In the genomic region with DNA sequence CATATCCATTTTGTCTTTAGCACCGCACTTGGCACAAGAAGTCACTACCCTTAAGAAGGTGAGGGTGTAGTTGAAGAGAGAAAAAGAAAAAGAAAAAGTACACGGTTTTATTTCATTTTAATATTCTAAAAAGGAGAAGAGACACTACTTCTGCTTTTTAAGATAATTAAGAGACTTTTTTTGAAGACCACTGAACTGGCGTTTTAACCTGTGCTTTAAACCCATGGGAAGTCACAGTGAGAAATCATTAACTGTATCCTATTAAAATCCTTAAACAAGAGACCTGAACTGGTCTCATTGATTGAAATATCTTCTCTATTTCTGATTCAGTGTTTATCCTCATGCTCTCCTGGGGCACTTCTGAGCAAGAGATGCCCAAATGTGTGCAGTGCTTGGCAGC, we compare ENCODE assay signal across 19 cellular contexts.
"Had no signal": no experiment of that assay in that cellular context is flagged by ENCODE, and none has a peak within 500 bp of the region (broad histone marks: within the 10 kb centered on the region; RNA-seq: fewer than 3 reads in every experiment).

No MANE protein-coding gene starts in this region.

- H3K9me3 Mint-ChIP-seq: activated CD4-positive, alpha-beta memory T cell treated with anti-CD3 and anti-CD28 coated beads, Interleukin-2, amount 10 ng/mL, durations not matched to agents 7 days and 5 days; activated T-helper 2 cell treated with anti-CD3 and anti-CD28 coated beads, Interferon-gamma antibody, Interleukin-2, Interleukin-4, amounts not matched to agents 10 μg/mL and 5 μg/mL and 100 μg/mL, durations not matched to agents 14 hours and 24 hours and 36 hours; neural crest cell; type B pancreatic cell had no signal

- H3K4me3 ChIP-seq: breast epithelium, coronary artery, lower lobe of right lung, right atrium auricular region, stomach had no signal

- DNase-seq: activated CD4-positive, alpha-beta memory T cell treated with anti-CD3 and anti-CD28 coated beads, Interleukin-2, amount 10 ng/mL, durations not matched to agents 7 days and 5 days; activated CD4-positive, alpha-beta T cell treated with anti-CD3 and anti-CD28 coated beads for 48 hours; activated CD4-positive, CD25-positive, alpha-beta regulatory T cell; activated CD8-positive, alpha-beta memory T cell treated with anti-CD3 and anti-CD28 coated beads, Interleukin-2, amount 10 ng/mL, durations not matched to agents 7 days and 5 days; activated naive CD4-positive, alpha-beta T cell treated with Interleukin-2 at 50 U/mL for 16 hours; activated T-cell treated with anti-CD3 and anti-CD28 coated beads, Interleukin-2, amount 50 U/mL, for 1 hour; erythroblast; foreskin melanocyte; head of caudate nucleus; lower lobe of right lung; midbrain; stomach had no signal

- H3K36me3 ChIP-seq: breast epithelium, right atrium auricular region had no signal

- H3K27me3 Mint-ChIP-seq: activated CD4-positive, alpha-beta memory T cell treated with anti-CD3 and anti-CD28 coated beads, Interleukin-2, amount 10 ng/mL, durations not matched to agents 7 days and 5 days; activated CD8-positive, alpha-beta memory T cell treated with anti-CD3 and anti-CD28 coated beads, Interleukin-2, amount 10 ng/mL, durations not matched to agents 7 days and 5 days; progenitor cell of endocrine pancreas; type B pancreatic cell had no signal

- H3K27me3 ChIP-seq: breast epithelium, right atrium auricular region, stomach had no signal

- H3K27ac Mint-ChIP-seq: activated CD4-positive, alpha-beta memory T cell treated with anti-CD3 and anti-CD28 coated beads, Interleukin-2, amount 10 ng/mL, durations not matched to agents 7 days and 5 days; activated CD8-positive, alpha-beta memory T cell treated with anti-CD3 and anti-CD28 coated beads, Interleukin-2, amount 10 ng/mL, durations not matched to agents 7 days and 5 days; activated T-helper 2 cell treated with anti-CD3 and anti-CD28 coated beads, Interferon-gamma antibody, Interleukin-2, Interleukin-4, amounts not matched to agents 10 μg/mL and 5 μg/mL and 100 μg/mL, durations not matched to agents 14 hours and 24 hours and 36 hours; type B pancreatic cell had no signal

- H3K4me1 ChIP-seq: breast epithelium had no signal

- H3K4me3 Mint-ChIP-seq: activated CD4-positive, alpha-beta memory T cell treated with anti-CD3 and anti-CD28 coated beads, Interleukin-2, amount 10 ng/mL, durations not matched to agents 7 days and 5 days; activated CD8-positive, alpha-beta memory T cell treated with anti-CD3 and anti-CD28 coated beads, Interleukin-2, amount 10 ng/mL, durations not matched to agents 7 days and 5 days; neural crest cell; type B pancreatic cell had no signal

- H3K9me3 ChIP-seq: breast epithelium, lower lobe of right lung, right atrium auricular region, stomach had no signal

- H3K27ac ChIP-seq: breast epithelium, coronary artery, lower lobe of right lung, right atrium auricular region, stomach had no signal

- ATAC-seq: activated CD8-positive, alpha-beta memory T cell treated with anti-CD3 and anti-CD28 coated beads, Interleukin-2, amount 10 ng/mL, durations not matched to agents 7 days and 5 days; lower lobe of right lung had no signal
